ENCODE assay signal across 18 cellular contexts in genomic region chr3:47042231-47042791, GRCh38.
DNase-seq lines count a peak whose midpoint lies in the region; ATAC-seq, FAIRE-seq and TF ChIP-seq lines count a peak whose summit lies in the region.
"Had no signal": no experiment of that assay in that cellular context is flagged by ENCODE, and none has a peak within 500 bp of the region (broad histone marks: within the 10 kb centered on the region; RNA-seq: fewer than 3 reads in every experiment).

No MANE protein-coding gene starts in this region.

- FAIRE-seq in GM19239 (lab: Jason Lieb, UNC) (peak; percentile 31), K562 (lab: Jason Lieb, UNC) (peak; percentile 76)
- FAIRE-seq: D721Med, G401.6 had no signal

- H3K9ac ChIP-seq in K562 (ENCODE audit: insufficient read depth in 1 of 2, low read depth in 2 of 2, low read length in 2 of 2) = peak overlapping the region in 1 of 2 experiments; percentile 65; a peak in 1 of 4 replicates

- peaks cover 42 to 65% of the 10 kb centered on the region in 2 donors for H3K36me3 Mint-ChIP-seq in CD4-positive, alpha-beta memory T cell
- peaks cover 7 to 12% of the 10 kb centered on the region in 2 donors for H3K36me3 Mint-ChIP-seq in naive B cell
- peaks cover 78% of the 10 kb centered on the region for H3K36me3 Mint-ChIP-seq in CD4-positive, alpha-beta T cell (ENCODE audit: low read depth)

- no peak overlapping the region for H3K4me3 Mint-ChIP-seq in CD4-positive, alpha-beta memory T cell
- no peak overlapping the region for H3K4me3 Mint-ChIP-seq in naive B cell
- no peak overlapping the region for H3K4me3 Mint-ChIP-seq in CD4-positive, alpha-beta T cell
- H3K4me3 Mint-ChIP-seq: GM23338 had no signal

- no peak overlapping the region for H3K4me3 ChIP-seq in CD4-positive, alpha-beta memory T cell (ENCODE audit: low read length in 2 of 2)
- no peak overlapping the region for H3K4me3 ChIP-seq in K562
- H3K4me3 ChIP-seq: GM23338 had no signal

- TF ChIP-seq CTCF in K562 (IDR thresholded peaks at IDR 0.05 in 2 of 3, conservative IDR thresholded peaks at IDR 0.05 in 1 of 3; ENCODE audit: insufficient read depth in 2 of 3, low read depth in 1 of 3, low read length in 3 of 3) = no peak
- no peak for TF ChIP-seq CTCF in CD4-positive, alpha-beta T cell (IDR thresholded peaks at IDR 0.05)

- CTCF ChIA-PET in CD4-positive, alpha-beta memory T cell (lab: Charles Lee; ENCODE audit: partially characterized antibody) = interaction anchor here (1.1 to 1.6 kb wide), 3 partner anchors 9 to 62 kb away, joined by 3 to 5 read pairs (median 4); no protein-coding TSS in a partner anchor
- CTCF ChIA-PET in K562 (lab: Yijun Ruan, JAX; ENCODE audit: low intra/inter-chr PET ratio) = no interaction called here
- CTCF ChIA-PET in CD4-positive, alpha-beta T cell (lab: Charles Lee) = interaction anchor here (0.8 to 1.6 kb wide), 2 partner anchors 9 to 12 kb away, joined by 3 read pairs; no protein-coding TSS in a partner anchor

- H3K9me3 Mint-ChIP-seq in CD4-positive, alpha-beta memory T cell = peaks cover 0 to 4% (median 0%) of the 10 kb centered on the region in 8 donors
- H3K9me3 Mint-ChIP-seq in naive B cell = peaks cover 0 to 6% (median 3%) of the 10 kb centered on the region in 7 donors
- H3K9me3 Mint-ChIP-seq in CD4-positive, alpha-beta T cell = no peaks in the 10 kb centered on the region

- no peaks in the 10 kb centered on the region for H3K9me1 ChIP-seq in K562 (ENCODE audit: control insufficient read depth, insufficient read depth, low read length)

- peaks cover 35% of the 10 kb centered on the region for H3K36me3 ChIP-seq in CD4-positive, alpha-beta memory T cell (ENCODE audit: insufficient read depth, low read length)
- H3K36me3 ChIP-seq in K562 (ENCODE audit: control insufficient read depth, insufficient read depth, low read length) = peaks cover 54% of the 10 kb centered on the region

- 22% methylated on average over 5 of the region's 5 CpGs for WGBS in K562 (ENCODE audit: insufficient coverage, low coverage, missing lambda C conversion rate)

- H3K27ac Mint-ChIP-seq in CD4-positive, alpha-beta memory T cell = peak overlapping the region in 4 of 7 donors; percentile 12 to 64 (median 34)
- H3K27ac Mint-ChIP-seq in naive B cell = peak overlapping the region in 5 of 6 donors; percentile 18 to 89 (median 56)
- H3K27ac Mint-ChIP-seq in CD4-positive, alpha-beta T cell = no peak overlapping the region
- H3K27ac Mint-ChIP-seq: GM23338 had no signal

- in situ Hi-C loops in K562 (cut with MboI) = no loop called here

- ATAC-seq in K562 (peak; percentile 85), naive B cell (ENCODE audit: low read depth in 2 of 2) (no peak)
- ATAC-seq in CD4-positive, alpha-beta T cell (ENCODE audit: poor library complexity) = no peak
- ATAC-seq: GM23338, HCT116, Panc1 had no signal

- no peaks in the 10 kb centered on the region for H3K27me3 ChIP-seq in CD4-positive, alpha-beta memory T cell (ENCODE audit: insufficient read depth, low read length)
- H3K27me3 ChIP-seq in K562 (ENCODE audit: control insufficient read depth in 2 of 2, insufficient read depth in 2 of 2, low read length in 2 of 2) = no peaks in the 10 kb centered on the region
- H3K27me3 ChIP-seq in CD4-positive, alpha-beta T cell (ENCODE audit: control insufficient read depth, insufficient read depth, low read length) = no peaks in the 10 kb centered on the region

- no peak for TF ChIP-seq RAD21 in K562 (CRISPR knock-in tag; conservative IDR thresholded peaks at IDR 0.05 in 1 of 2, IDR thresholded peaks at IDR 0.05 in 1 of 2)

- H3K27me3 Mint-ChIP-seq in CD4-positive, alpha-beta memory T cell = no peaks in the 10 kb centered on the region
- no peaks in the 10 kb centered on the region for H3K27me3 Mint-ChIP-seq in naive B cell
- H3K27me3 Mint-ChIP-seq in CD4-positive, alpha-beta T cell = no peaks in the 10 kb centered on the region

- TF ChIP-seq POLR2A in K562 (conservative IDR thresholded peaks at IDR 0.05) = no peak

- BruUV-seq in K562 (replicated peaks; lab: Mats Ljungman, UMichigan) = no TSS peak

- no peak for TF ChIP-seq EP300 in K562 (IDR thresholded peaks at IDR 0.05; ENCODE audit: low read length)

- H4K20me1 ChIP-seq in K562 (replicated peaks; ENCODE audit: control insufficient read depth, insufficient read depth, low read length) = no peaks in the 10 kb centered on the region

- H3K79me2 ChIP-seq in K562 (ENCODE audit: control insufficient read depth, insufficient read depth, low read length) = no peaks in the 10 kb centered on the region; the same call in 2 of the 3 replicates

- DNase-seq in CD4-positive, alpha-beta memory T cell = no peak
- DNase-seq in GM19239 (ENCODE audit: insufficient read length, low spot score) = no peak
- DNase-seq in K562 (ENCODE audit: extremely low read depth in 1 of 4, low spot score in 3 of 4) = peak in 3 of 4 experiments; percentile 32 to 62 (median 33)
- DNase-seq in naive B cell = no peak
- no peak for DNase-seq in cortex of kidney (lab: John Stamatoyannopoulos, UW)
- DNase-seq in CD4-positive, alpha-beta T cell = no peak
- no peak for DNase-seq in NCI-H510A treated with DMSO at 0.1 percent for 48 hours (lab: John Stamatoyannopoulos, UW)
- DNase-seq: DND-41, KG1, NCI-H1048, NCI-H1436 treated with DMSO at 0.1 percent for 48 hours, NCI-H2081 treated with DMSO at 0.1 percent for 48 hours, NCI-H510A had no signal

- POLR2A ChIA-PET in CD4-positive, alpha-beta memory T cell (lab: Charles Lee; ENCODE audit: partially characterized antibody) = interaction anchor here (2.0 kb wide), 1 partner anchor 13 kb away, joined by 4 read pairs; no protein-coding TSS in a partner anchor
- POLR2A ChIA-PET in K562 (lab: Yijun Ruan, JAX) = interaction anchor here (0.9 to 2.8 kb wide), 6 partner anchors 9 to 104 kb away, joined by 3 to 16 read pairs (median 4); no protein-coding TSS in a partner anchor
- POLR2A ChIA-PET in CD4-positive, alpha-beta T cell (lab: Charles Lee) = no interaction called here

- peak overlapping the region; percentile 10; the same call in 1 of the 2 replicates for H3K4me2 ChIP-seq in K562 (ENCODE audit: insufficient read depth, low read length)
- H3K4me2 ChIP-seq: GM23338 had no signal

- H3K27ac ChIP-seq in CD4-positive, alpha-beta memory T cell (ENCODE audit: low read depth, low read length) = no peak overlapping the region
- H3K27ac ChIP-seq in K562 (ENCODE audit: extremely low read depth, low read depth, low read length) = 0 out of 3 replicates have a peak overlapping the region, but pooled peaks have one; percentile 0
- H3K27ac ChIP-seq in CD4-positive, alpha-beta T cell (ENCODE audit: low read depth, low read length) = no peak overlapping the region

- H3K4me1 ChIP-seq in CD4-positive, alpha-beta memory T cell (ENCODE audit: insufficient read depth, low read length) = peaks cover 17% of the 10 kb centered on the region
- H3K4me1 ChIP-seq in K562 (replicated peaks in 1 of 2; ENCODE audit: control insufficient read depth in 2 of 2, insufficient read depth in 2 of 2, low read length in 2 of 2) = peaks cover 10 to 16% of the 10 kb centered on the region in 2 experiments

- no peaks in the 10 kb centered on the region for H3K9me3 ChIP-seq in CD4-positive, alpha-beta memory T cell (ENCODE audit: control insufficient read depth in 1 of 2, low read length in 2 of 2)
- H3K9me3 ChIP-seq in K562 (replicated peaks; ENCODE audit: control insufficient read depth, insufficient read depth, low read depth, low read length) = no peaks in the 10 kb centered on the region
- no peaks in the 10 kb centered on the region for H3K9me3 ChIP-seq in CD4-positive, alpha-beta T cell (ENCODE audit: control insufficient read depth, low read length)

- intact Hi-C loops in CD4-positive, alpha-beta memory T cell (cut with micrococcal nuclease) = no loop called here
- intact Hi-C loops in K562 (cut with micrococcal nuclease) = no loop called here
- intact Hi-C loops in CD4-positive, alpha-beta T cell (cut with DNase I, micrococcal nuclease) = no loop called here

- H2AFZ ChIP-seq in K562 (ENCODE audit: low read depth, low read length) = no peak overlapping the region
- H2AFZ ChIP-seq: GM23338 had no signal

- peaks cover 18 to 20% (median 19%) of the 10 kb centered on the region in 4 donors for H3K4me1 Mint-ChIP-seq in CD4-positive, alpha-beta memory T cell
- peaks cover 9 to 20% (median 12%) of the 10 kb centered on the region in 3 donors for H3K4me1 Mint-ChIP-seq in naive B cell
- H3K4me1 Mint-ChIP-seq in CD4-positive, alpha-beta T cell (ENCODE audit: low read depth) = peaks cover 18% of the 10 kb centered on the region
- H3K4me1 Mint-ChIP-seq: GM23338 had no signal

TF ChIP-seq in K562, 482 proteins besides CTCF, POLR2A, EP300 and RAD21 (continues in another document):
- TF ChIP-seq MEIS2 (IDR thresholded peaks at IDR 0.05; ENCODE audit: partially characterized antibody) (peak; percentile 98), SMARCE1 (IDR thresholded peaks at IDR 0.05) (peak; percentile 19; the same call in 1 of the 2 replicates), SOX6 (IDR thresholded peaks at IDR 0.05) (peak; percentile 93), NFXL1 (CRISPR knock-in tag; IDR thresholded peaks at IDR 0.05) (no peak), MCM2 (IDR thresholded peaks at IDR 0.05; ENCODE audit: low read depth) (no peak), ZFP1 (CRISPR knock-in tag; IDR thresholded peaks at IDR 0.05) (no peak), ZNF165 (CRISPR knock-in tag; IDR thresholded peaks at IDR 0.05; ENCODE audit: borderline replicate concordance) (no peak), PYGO2 (tag; IDR thresholded peaks at IDR 0.05) (no peak), GTF2E2 (tag; IDR thresholded peaks at IDR 0.05) (no peak)

Comparison
In these comparisons a context has a peak if more than half of its experiments do, and no peak if none do; other contexts are left out.
1. DNase-seq: peak in K562 (3 of 4); none in CD4-positive, alpha-beta memory T cell (0 of 5), GM19239 (single experiment), naive B cell (single experiment), cortex of kidney (single experiment), CD4-positive, alpha-beta T cell (0 of 10) and NCI-H510A treated with DMSO at 0.1 percent for 48 hours (single experiment).